Comparison of ENCODE assay signal across 11 cellular contexts in genomic region chr1:3369437-3370076, GRCh38.
A peak's percentile ranks its signal among the peaks of the same experiment; 100 is the strongest.
DNase-seq lines count a peak whose midpoint lies in the region; ATAC-seq, FAIRE-seq and TF ChIP-seq lines count a peak whose summit lies in the region.
"Had no signal": no experiment of that assay in that cellular context is flagged by ENCODE, and none has a peak within 500 bp of the region (broad histone marks: within the 10 kb centered on the region; RNA-seq: fewer than 3 reads in every experiment).

No MANE protein-coding gene starts in this region.

- H3K4me3 ChIP-seq in IMR-90 (ENCODE audit: insufficient read depth, low read depth, low read length): no peak overlapping the region
- H3K4me3 ChIP-seq in H1 (ENCODE audit: extremely low read depth in 1 of 4, insufficient read depth in 2 of 4, low read depth in 3 of 4, low read length in 4 of 4): no peak overlapping the region
- peak overlapping the region; percentile 49 for H3K4me3 ChIP-seq in thoracic aorta
- H3K4me3 ChIP-seq: gastrocnemius medialis had no signal

- H3K4me3 Mint-ChIP-seq in activated naive CD8-positive, alpha-beta T cell treated with anti-CD3 and anti-CD28 coated beads, Interleukin-2, amount 50 U/mL, for 24 hours: no peak overlapping the region
- no peak overlapping the region for H3K4me3 Mint-ChIP-seq in activated naive CD4-positive, alpha-beta T cell treated with anti-CD3 and anti-CD28 coated beads for 36 hours
- H3K4me3 Mint-ChIP-seq: activated T-helper 1 cell treated with anti-CD3 and anti-CD28 coated beads, Interleukin-12 subunit alpha, Interleukin-12 subunit beta, Interleukin-2, Interleukin-4 antibody, amounts not matched to agents 30 ng/mL and 10 ng/mL and 1 ng/mL, durations not matched to agents 14 hours and 24 hours and 36 hours; naive B cell had no signal

- no peak overlapping the region for H2BK20ac ChIP-seq in IMR-90 (ENCODE audit: low read depth, low read length)
- peak overlapping the region; percentile 34; the same call in 1 of the 2 replicates for H2BK20ac ChIP-seq in H1 (ENCODE audit: low read length)

- dilution Hi-C loops in IMR-90 (cut with HindIII; ENCODE audit: low sequenced_read_pairs, unreplicated experiment): no loop called here

- H3K79me2 ChIP-seq in H1 (ENCODE audit: control insufficient read depth in 1 of 2, insufficient read depth in 2 of 2, low read length in 2 of 2): no peaks in the 10 kb centered on the region

- no peak overlapping the region for H3K27ac ChIP-seq in IMR-90 (ENCODE audit: insufficient read depth, low read length)
- no peak overlapping the region for H3K27ac ChIP-seq in H1 (ENCODE audit: low read depth, low read length)
- H3K27ac ChIP-seq in thoracic aorta: peak overlapping the region; percentile 95 to 99

- TF ChIP-seq RAD21 in IMR-90 (IDR thresholded peaks at IDR 0.05; ENCODE audit: low read length) (no peak), H1 (IDR thresholded peaks at IDR 0.05 in 1 of 2, conservative IDR thresholded peaks at IDR 0.05 in 1 of 2; ENCODE audit: low read depth in 2 of 2, low read length in 2 of 2) (no peak)

- DNase-seq in IMR-90 (peak; percentile 78), H1 (ENCODE audit: low read depth in 1 of 2, low spot score in 2 of 2) (no peak), medulla oblongata (ENCODE audit: extremely low spot score) (peak; percentile 45), thoracic aorta (ENCODE audit: low spot score) (peak; percentile 79)
- DNase-seq in activated naive CD8-positive, alpha-beta T cell treated with anti-CD3 and anti-CD28 coated beads, Interleukin-2, amount 50 U/mL, for 24 hours: no peak
- DNase-seq in activated CD4-positive, alpha-beta T cell treated with anti-CD3 and anti-CD28 coated beads, Interleukin-2, amount 50 U/mL, for 4 hours: no peak
- DNase-seq in activated naive CD4-positive, alpha-beta T cell treated with anti-CD3 and anti-CD28 coated beads for 36 hours: no peak
- DNase-seq: naive B cell had no signal

- H3K36me3 ChIP-seq in IMR-90 (ENCODE audit: control insufficient read depth, insufficient read depth, low read length) (no peaks in the 10 kb centered on the region), H1 (ENCODE audit: control insufficient read depth in 2 of 4, insufficient read depth in 4 of 4, low read length in 3 of 4) (no peaks in the 10 kb centered on the region), thoracic aorta (no peaks in the 10 kb centered on the region)
- H3K36me3 ChIP-seq: gastrocnemius medialis had no signal

- H2AFZ ChIP-seq in IMR-90 (replicated peaks; ENCODE audit: low read length, poor library complexity) (no peak overlapping the region), H1 (ENCODE audit: low read length) (no peak overlapping the region)

- no peak overlapping the region for H4K5ac ChIP-seq in IMR-90 (ENCODE audit: low read depth, low read length)
- H4K5ac ChIP-seq in H1 (ENCODE audit: insufficient read length, low read depth, low read length): no peak overlapping the region

- H3K4me2 ChIP-seq in IMR-90 (ENCODE audit: low read depth, low read length) (no peak overlapping the region), H1 (ENCODE audit: insufficient read depth in 1 of 2, low read depth in 2 of 2, low read length in 2 of 2) (peak overlapping the region; percentile 32 to 36; a peak in 2 of 4 replicates)

- H3K27ac Mint-ChIP-seq in activated naive CD8-positive, alpha-beta T cell treated with anti-CD3 and anti-CD28 coated beads, Interleukin-2, amount 50 U/mL, for 24 hours: no peak overlapping the region
- no peak overlapping the region for H3K27ac Mint-ChIP-seq in activated naive CD4-positive, alpha-beta T cell treated with anti-CD3 and anti-CD28 coated beads for 36 hours
- H3K27ac Mint-ChIP-seq: activated T-helper 1 cell treated with anti-CD3 and anti-CD28 coated beads, Interleukin-12 subunit alpha, Interleukin-12 subunit beta, Interleukin-2, Interleukin-4 antibody, amounts not matched to agents 30 ng/mL and 10 ng/mL and 1 ng/mL, durations not matched to agents 14 hours and 24 hours and 36 hours had no signal

- H3K23me2 ChIP-seq in H1 (ENCODE audit: low read depth, low read length): peaks cover 8% of the 10 kb centered on the region; the same call in 1 of the 2 replicates

- H4K8ac ChIP-seq in IMR-90 (ENCODE audit: low read depth in 2 of 2, low read length in 2 of 2) (no peak overlapping the region), H1 (ENCODE audit: extremely low read depth, insufficient read depth, low read length) (no peak overlapping the region)

- H2BK5ac ChIP-seq in IMR-90 (ENCODE audit: low read depth, low read length, poor library complexity, severe bottlenecking) (no peak overlapping the region), H1 (ENCODE audit: low read depth, low read length) (0 out of 2 replicates have a peak overlapping the region, but pooled peaks have one; percentile 16)

- H3K4ac ChIP-seq in IMR-90 (ENCODE audit: low read depth, low read length): no peak overlapping the region
- H3K4ac ChIP-seq in H1 (replicated peaks; ENCODE audit: insufficient read length, low read depth, low read length): no peak overlapping the region

- no peak overlapping the region for H4K91ac ChIP-seq in IMR-90 (ENCODE audit: insufficient read depth, low read depth, low read length)
- H4K91ac ChIP-seq in H1 (replicated peaks; ENCODE audit: insufficient read length, low read length): no peak overlapping the region

- H3K18ac ChIP-seq in IMR-90 (ENCODE audit: low read depth, low read length) (no peak overlapping the region), H1 (ENCODE audit: extremely low read depth, low read length) (peak overlapping the region; percentile 51; the same call in 1 of the 2 replicates)

- FAIRE-seq in H1 (lab: Jason Lieb, UNC): no peak

- no peak overlapping the region for H3K56ac ChIP-seq in IMR-90 (ENCODE audit: extremely low read depth, insufficient read depth, low read length)
- no peak overlapping the region for H3K56ac ChIP-seq in H1 (replicated peaks; ENCODE audit: insufficient read length, low read depth, low read length)

- TF ChIP-seq CTCF in IMR-90 (conservative IDR thresholded peaks at IDR 0.05; ENCODE audit: low read depth, low read length): no peak
- no peak for TF ChIP-seq CTCF in H1 (IDR thresholded peaks at IDR 0.05; ENCODE audit: control extremely low read depth in 1 of 3, insufficient read depth in 1 of 3, low read depth in 1 of 3, low read length in 3 of 3)
- no peak for TF ChIP-seq CTCF in thoracic aorta (IDR thresholded peaks at IDR 0.05)

- CTCF ChIA-PET in IMR-90 (lab: Yijun Ruan, JAX) (no interaction called here), H1 (lab: Charles Lee; ENCODE audit: partially characterized antibody) (interaction anchor here (0.7 to 2.8 kb wide), 6 partner anchors 10 to 61 kb away, joined by 3 to 7 read pairs (median 4); no protein-coding TSS in a partner anchor)
- CTCF ChIA-PET in activated naive CD4-positive, alpha-beta T cell treated with anti-CD3 and anti-CD28 coated beads for 36 hours (lab: Charles Lee): no interaction called here

- no peak for TF ChIP-seq POLR2A in IMR-90 (IDR thresholded peaks at IDR 0.05; ENCODE audit: low read depth, low read length)
- TF ChIP-seq POLR2A in H1 (IDR thresholded peaks at IDR 0.05; ENCODE audit: control extremely low read depth in 1 of 2, low read depth in 2 of 2, low read length in 2 of 2): no peak

- H3K36me3 Mint-ChIP-seq in activated naive CD8-positive, alpha-beta T cell treated with anti-CD3 and anti-CD28 coated beads, Interleukin-2, amount 50 U/mL, for 24 hours (ENCODE audit: low read depth): no peaks in the 10 kb centered on the region
- no peaks in the 10 kb centered on the region for H3K36me3 Mint-ChIP-seq in activated naive CD4-positive, alpha-beta T cell treated with anti-CD3 and anti-CD28 coated beads for 36 hours (ENCODE audit: low read depth)
- H3K36me3 Mint-ChIP-seq: naive B cell had no signal

- H2BK15ac ChIP-seq in IMR-90 (ENCODE audit: low read depth, low read length) (no peak overlapping the region), H1 (ENCODE audit: low read length) (no peak overlapping the region)

- H2AK5ac ChIP-seq in IMR-90 (ENCODE audit: low read depth, low read length): no peak overlapping the region
- H2AK5ac ChIP-seq in H1 (ENCODE audit: low read depth, low read length): no peak overlapping the region; the same call in 1 of the 2 replicates

- H3K27me3 ChIP-seq in IMR-90 (ENCODE audit: control insufficient read depth, insufficient read depth, low read length) (peaks cover 17% of the 10 kb centered on the region), H1 (replicated peaks in 1 of 4; ENCODE audit: control insufficient read depth in 3 of 4, extremely low read depth in 1 of 4, insufficient read depth in 3 of 4, low read length in 3 of 4) (peaks cover 0 to 5% (median 0%) of the 10 kb centered on the region in 4 experiments; a peak in 1 of 7 replicates), thoracic aorta (replicated peaks; ENCODE audit: insufficient read depth) (no peaks in the 10 kb centered on the region)

- H3K9me3 ChIP-seq in IMR-90 (ENCODE audit: control insufficient read depth, insufficient read depth, low read length): no peaks in the 10 kb centered on the region
- H3K9me3 ChIP-seq in H1 (ENCODE audit: insufficient read depth in 2 of 2, low read depth in 1 of 2, low read length in 1 of 2): no peaks in the 10 kb centered on the region
- no peaks in the 10 kb centered on the region for H3K9me3 ChIP-seq in thoracic aorta
- H3K9me3 ChIP-seq: gastrocnemius medialis had no signal

- H3K9me1 ChIP-seq in IMR-90 (ENCODE audit: insufficient read depth, low read length): no peaks in the 10 kb centered on the region

- H3K23ac ChIP-seq in IMR-90 (ENCODE audit: low read depth, low read length): no peak overlapping the region
- H3K23ac ChIP-seq in H1 (ENCODE audit: insufficient read length): no peak overlapping the region

- H3K27me3 Mint-ChIP-seq in activated naive CD8-positive, alpha-beta T cell treated with anti-CD3 and anti-CD28 coated beads, Interleukin-2, amount 50 U/mL, for 24 hours: peaks cover 10% of the 10 kb centered on the region
- peaks cover 3% of the 10 kb centered on the region for H3K27me3 Mint-ChIP-seq in activated naive CD4-positive, alpha-beta T cell treated with anti-CD3 and anti-CD28 coated beads for 36 hours (ENCODE audit: low read depth)

- TF ChIP-seq EP300 in H1 (IDR thresholded peaks at IDR 0.05; ENCODE audit: borderline replicate concordance in 1 of 2, low read depth in 2 of 2, low read length in 2 of 2): no peak

- H3K9ac ChIP-seq in IMR-90 (ENCODE audit: low read depth, low read length): no peak overlapping the region
- H3K9ac ChIP-seq in H1 (replicated peaks in 1 of 4; ENCODE audit: extremely low read depth in 1 of 4, low read depth in 3 of 4, low read length in 3 of 4): no peak overlapping the region

- in situ Hi-C loops in IMR-90 (cut with MboI; ENCODE audit: low sequenced_read_pairs): no loop called here

- no TSS peak for BruUV-seq in IMR-90 (replicated peaks; lab: Mats Ljungman, UMichigan)

- no peak overlapping the region; the same call in 1 of the 2 replicates for H2BK12ac ChIP-seq in H1 (ENCODE audit: low read depth, low read length)

- H4K20me1 ChIP-seq in IMR-90 (ENCODE audit: insufficient read depth, low read length) (no peaks in the 10 kb centered on the region), H1 (replicated peaks in 1 of 2; ENCODE audit: control insufficient read depth in 1 of 2, insufficient read depth in 2 of 2, low read length in 2 of 2) (no peaks in the 10 kb centered on the region)

- 55% methylated on average over 3 of the region's 12 CpGs; no CpG with 5 or more reads in 1 of the 2 experiments for WGBS in IMR-90 (ENCODE audit: extremely low coverage in 2 of 2, insufficient read length in 1 of 2), 2 experiments
- 91% methylated on average over 12 of the region's 12 CpGs; no CpG with 5 or more reads in 1 of the 2 experiments for WGBS in H1 (ENCODE audit: extremely low coverage in 1 of 2, insufficient coverage in 1 of 2, insufficient read length in 1 of 2, insufficient replicate concordance in 2 of 2, low coverage in 1 of 2, low lambda C conversion rate in 2 of 2, missing lambda C conversion rate in 1 of 2), 2 experiments

- ATAC-seq in IMR-90 (ENCODE audit: low read depth) (peak; percentile 90), thoracic aorta (ENCODE audit: insufficient number of reproducible peaks, low FRiP score, low read depth) (peak; percentile 75), HG02970 (IDR thresholded peaks at IDR 0.05; ENCODE audit: low FRiP score, unreplicated experiment) (no peak)
- ATAC-seq in activated naive CD8-positive, alpha-beta T cell treated with anti-CD3 and anti-CD28 coated beads, Interleukin-2, amount 50 U/mL, for 24 hours: no peak

- no peak overlapping the region for H3K14ac ChIP-seq in IMR-90 (replicated peaks; ENCODE audit: low read depth, low read length)
- H3K14ac ChIP-seq in H1 (ENCODE audit: insufficient read length): no peak overlapping the region

- H3K4me1 Mint-ChIP-seq in activated naive CD8-positive, alpha-beta T cell treated with anti-CD3 and anti-CD28 coated beads, Interleukin-2, amount 50 U/mL, for 24 hours: peaks cover 24% of the 10 kb centered on the region
- H3K4me1 Mint-ChIP-seq in activated naive CD4-positive, alpha-beta T cell treated with anti-CD3 and anti-CD28 coated beads for 36 hours (ENCODE audit: low read depth): peaks cover 14% of the 10 kb centered on the region
- H3K4me1 Mint-ChIP-seq: naive B cell had no signal

- intact Hi-C loops in IMR-90 (cut with micrococcal nuclease): no loop called here
- intact Hi-C loops in activated naive CD4-positive, alpha-beta T cell treated with anti-CD3 and anti-CD28 coated beads for 36 hours (cut with micrococcal nuclease): no loop called here

- H2AK9ac ChIP-seq in IMR-90 (replicated peaks; ENCODE audit: low read depth, low read length, poor library complexity): no peak overlapping the region

- H3K4me1 ChIP-seq in IMR-90 (ENCODE audit: control insufficient read depth, insufficient read depth, low read length): peaks cover 1% of the 10 kb centered on the region; the same call in 1 of the 2 replicates
- peaks cover 3 to 9% (median 6%) of the 10 kb centered on the region in 4 experiments; a peak in 6 of 7 replicates for H3K4me1 ChIP-seq in H1 (replicated peaks in 1 of 4; ENCODE audit: control insufficient read depth in 3 of 4, insufficient read depth in 4 of 4, low read length in 3 of 4)
- H3K4me1 ChIP-seq in thoracic aorta (ENCODE audit: control insufficient read depth in 1 of 2, low read depth in 2 of 2): peaks cover 65 to 94% of the 10 kb centered on the region in 2 donors
- H3K4me1 ChIP-seq: gastrocnemius medialis had no signal

- H3K79me1 ChIP-seq in IMR-90 (ENCODE audit: low read depth in 1 of 2, low read length in 2 of 2): no peaks in the 10 kb centered on the region
- no peaks in the 10 kb centered on the region for H3K79me1 ChIP-seq in H1 (ENCODE audit: low read depth, low read length)

- POLR2A ChIA-PET in IMR-90 (lab: Charles Lee; ENCODE audit: unreplicated experiment): no interaction called here
- POLR2A ChIA-PET in H1 (lab: Charles Lee; ENCODE audit: partially characterized antibody): no interaction called here

- H2BK120ac ChIP-seq in IMR-90 (ENCODE audit: low read depth, low read length): no peak overlapping the region
- H2BK120ac ChIP-seq in H1 (replicated peaks; ENCODE audit: low read depth, low read length): no peak overlapping the region

- peaks cover 7% of the 10 kb centered on the region for H3K9me3 Mint-ChIP-seq in activated naive CD8-positive, alpha-beta T cell treated with anti-CD3 and anti-CD28 coated beads, Interleukin-2, amount 50 U/mL, for 24 hours
- no peaks in the 10 kb centered on the region for H3K9me3 Mint-ChIP-seq in activated naive CD4-positive, alpha-beta T cell treated with anti-CD3 and anti-CD28 coated beads for 36 hours
- H3K9me3 Mint-ChIP-seq: activated T-helper 1 cell treated with anti-CD3 and anti-CD28 coated beads, Interleukin-12 subunit alpha, Interleukin-12 subunit beta, Interleukin-2, Interleukin-4 antibody, amounts not matched to agents 30 ng/mL and 10 ng/mL and 1 ng/mL, durations not matched to agents 14 hours and 24 hours and 36 hours had no signal

Comparison
In these comparisons a context has a peak if more than half of its experiments do, and no peak if none do; other contexts are left out.
1. ATAC-seq: peak in IMR-90 (single experiment) and thoracic aorta (single experiment); none in activated naive CD8-positive, alpha-beta T cell treated with anti-CD3 and anti-CD28 coated beads, Interleukin-2, amount 50 U/mL, for 24 hours (single experiment) and HG02970 (single experiment).
2. DNase-seq: peak in IMR-90 (single experiment), medulla oblongata (single experiment) and thoracic aorta (single experiment); none in H1 (0 of 2), activated naive CD8-positive, alpha-beta T cell treated with anti-CD3 and anti-CD28 coated beads, Interleukin-2, amount 50 U/mL, for 24 hours (single experiment), activated CD4-positive, alpha-beta T cell treated with anti-CD3 and anti-CD28 coated beads, Interleukin-2, amount 50 U/mL, for 4 hours (0 of 2) and activated naive CD4-positive, alpha-beta T cell treated with anti-CD3 and anti-CD28 coated beads for 36 hours (single experiment).
3. H3K27ac ChIP-seq: peak in thoracic aorta (2 of 2); none in IMR-90 (single experiment) and H1 (single experiment).